In genomic region chr10:35961501-35961900, GRCh38 we compare ENCODE assay signal across 1 cellular context.
TF ChIP-seq lines count a peak whose summit lies in the region.

No MANE protein-coding gene starts in this region.

TF ChIP-seq in IMR-90, 13 proteins besides CTCF, POLR2A, EP300 and RAD21:
- no peak for TF ChIP-seq MAZ (IDR thresholded peaks at IDR 0.05; ENCODE audit: borderline replicate concordance, low read depth, low read length)
- TF ChIP-seq, protein P1, sequence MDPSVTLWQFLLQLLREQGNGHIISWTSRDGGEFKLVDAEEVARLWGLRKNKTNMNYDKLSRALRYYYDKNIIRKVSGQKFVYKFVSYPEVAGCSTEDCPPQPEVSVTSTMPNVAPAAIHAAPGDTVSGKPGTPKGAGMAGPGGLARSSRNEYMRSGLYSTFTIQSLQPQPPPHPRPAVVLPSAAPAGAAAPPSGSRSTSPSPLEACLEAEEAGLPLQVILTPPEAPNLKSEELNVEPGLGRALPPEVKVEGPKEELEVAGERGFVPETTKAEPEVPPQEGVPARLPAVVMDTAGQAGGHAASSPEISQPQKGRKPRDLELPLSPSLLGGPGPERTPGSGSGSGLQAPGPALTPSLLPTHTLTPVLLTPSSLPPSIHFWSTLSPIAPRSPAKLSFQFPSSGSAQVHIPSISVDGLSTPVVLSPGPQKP (IDR thresholded peaks at IDR 0.05; ENCODE audit: borderline replicate concordance, low read depth, low read length) = no peak
- TF ChIP-seq FOS (IDR thresholded peaks at IDR 0.05; ENCODE audit: low read depth, low read length) = no peak
- no peak for TF ChIP-seq CEBPB (IDR thresholded peaks at IDR 0.05; ENCODE audit: low read depth, low read length)
- no peak for TF ChIP-seq NFE2L2 (IDR thresholded peaks at IDR 0.05; ENCODE audit: low read depth, low read length)
- TF ChIP-seq RCOR1 (IDR thresholded peaks at IDR 0.05; ENCODE audit: insufficient replicate concordance, low read length) = no peak
- no peak for TF ChIP-seq MXI1 (IDR thresholded peaks at IDR 0.05; ENCODE audit: borderline replicate concordance, low read depth, low read length)
- TF ChIP-seq, protein P2, sequence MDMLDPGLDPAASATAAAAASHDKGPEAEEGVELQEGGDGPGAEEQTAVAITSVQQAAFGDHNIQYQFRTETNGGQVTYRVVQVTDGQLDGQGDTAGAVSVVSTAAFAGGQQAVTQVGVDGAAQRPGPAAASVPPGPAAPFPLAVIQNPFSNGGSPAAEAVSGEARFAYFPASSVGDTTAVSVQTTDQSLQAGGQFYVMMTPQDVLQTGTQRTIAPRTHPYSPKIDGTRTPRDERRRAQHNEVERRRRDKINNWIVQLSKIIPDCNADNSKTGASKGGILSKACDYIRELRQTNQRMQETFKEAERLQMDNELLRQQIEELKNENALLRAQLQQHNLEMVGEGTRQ (IDR thresholded peaks at IDR 0.05; ENCODE audit: low read depth, low read length) = no peak
- TF ChIP-seq CHD1 (IDR thresholded peaks at IDR 0.05; ENCODE audit: low read depth, low read length) = no peak
- TF ChIP-seq RFX5 (IDR thresholded peaks at IDR 0.05; ENCODE audit: low read depth, low read length) = no peak
- TF ChIP-seq SMC3 (IDR thresholded peaks at IDR 0.05; ENCODE audit: low read depth, low read length) = no peak
- no peak for TF ChIP-seq BHLHE40 (IDR thresholded peaks at IDR 0.05; ENCODE audit: low read depth, low read length)
